ENCODE assay signal across 12 cellular contexts in genomic region chr1:158689841-158690240, GRCh38. TPM values are rescaled to one million over a fixed set of nuclear protein-coding genes. Genes with fewer than 3 reads are reported as not detected.
"Had no signal": no experiment of that assay in that cellular context is flagged by ENCODE, and none has a peak within 500 bp of the region (broad histone marks: within the 10 kb centered on the region; RNA-seq: fewer than 3 reads in every experiment).

No MANE protein-coding gene starts in this region.

- H3K27ac Mint-ChIP-seq: GM23338, H9, HFFc6 had no signal

- H3K9ac ChIP-seq: GM23248 had no signal

- H3K9me3 Mint-ChIP-seq: GM23338, H9 had no signal

- H3K4me3 Mint-ChIP-seq: GM23338, H9, HFFc6 had no signal

- H3K9me3 ChIP-seq: HAP-1 had no signal

- ATAC-seq: GM23338, HCT116 had no signal

- H3K4me2 ChIP-seq: GM23338 had no signal

- FAIRE-seq: H1, H54 had no signal

- H2AFZ ChIP-seq: GM23248, GM23338 had no signal

- DNase-seq: GM23248, GOT3, H7, H9, HCEC 1CT, HFFc6 had no signal

- H3K4me1 ChIP-seq: HAP-1 had no signal

- H3K4me1 Mint-ChIP-seq: GM23338, H9 had no signal

- H3K27ac ChIP-seq: GM23248 had no signal

- H3K4me3 ChIP-seq: GM23248, GM23338, HAP-1 had no signal

- H3K36me3 ChIP-seq: HAP-1 had no signal

RNA-seq across cellular contexts. Expression of gene SPTA1, which starts 3.3 kb away (rescaled TPM):
- total RNA-seq: GM23248, GM23338, H1, H7, H9, HFFc6 had no signal
- polyA plus RNA-seq: GM23248, GM23338, H1 had no signal

RNA-seq across cellular contexts. Expression of gene OR6K2, which starts 10.6 kb away (rescaled TPM):
- total RNA-seq: GM23248, GM23338, H1, H4, H7, H9, HFFc6 had no signal
- polyA plus RNA-seq: GM23248, GM23338, H1 had no signal

RNA-seq across cellular contexts. Expression of gene OR6K3, which starts 30.7 kb away (rescaled TPM):
- total RNA-seq: GM23248, GM23338, H1, H4, H7, H9, HFFc6 had no signal
- polyA plus RNA-seq: GM23248, GM23338, H1 had no signal
